ENCODE assay signal across 2 cellular contexts in genomic region chr11:10035932-10036331, GRCh38.
DNase-seq lines count a peak whose midpoint lies in the region; ATAC-seq, FAIRE-seq and TF ChIP-seq lines count a peak whose summit lies in the region.
"Not testable (repeated sequence)": the region's sequence is repeated elsewhere in the genome, so short reads cannot be mapped to it uniquely, and the experiment has no call there.

No MANE protein-coding gene starts in this region.

- not testable (repeated sequence) for BruUV-seq in K562 (replicated peaks; lab: Mats Ljungman, UMichigan)

- TF ChIP-seq POLR2A in K562 (conservative IDR thresholded peaks at IDR 0.05): not testable (repeated sequence)

- not testable (repeated sequence) for ATAC-seq in K562

- not testable (repeated sequence) for TF ChIP-seq CTCF in HEK293 (tag by site-specific recombination; IDR thresholded peaks at IDR 0.05); K562 (IDR thresholded peaks at IDR 0.05 in 2 of 3, conservative IDR thresholded peaks at IDR 0.05 in 1 of 3; ENCODE audit: insufficient read depth in 2 of 3, low read depth in 1 of 3, low read length in 3 of 3)

- TF ChIP-seq EP300 in K562 (IDR thresholded peaks at IDR 0.05; ENCODE audit: low read length): not testable (repeated sequence)

- H3K27me3 ChIP-seq in K562 (ENCODE audit: control insufficient read depth in 2 of 2, insufficient read depth in 2 of 2, low read length in 2 of 2): not testable (repeated sequence)

- intact Hi-C loops in K562 (cut with micrococcal nuclease): not testable (repeated sequence)

- CTCF ChIA-PET in HEK293 (lab: Yijun Ruan, JAX); K562 (lab: Yijun Ruan, JAX; ENCODE audit: low intra/inter-chr PET ratio): not testable (repeated sequence)

- not testable (repeated sequence) for H3K4me3 ChIP-seq in HEK293 (ENCODE audit: low read depth, low read length); K562

- H3K9me3 ChIP-seq in HEK293 (ENCODE audit: control insufficient read depth, insufficient read depth, low read depth, low read length); K562 (replicated peaks; ENCODE audit: control insufficient read depth, insufficient read depth, low read depth, low read length): not testable (repeated sequence)

- H3K4me2 ChIP-seq in K562 (ENCODE audit: insufficient read depth, low read length): not testable (repeated sequence)

- H3K27ac ChIP-seq in HEK293 (ENCODE audit: extremely low read depth, low read depth, low read length); K562 (ENCODE audit: extremely low read depth, low read depth, low read length): not testable (repeated sequence)

- not testable (repeated sequence) for H4K20me1 ChIP-seq in K562 (replicated peaks; ENCODE audit: control insufficient read depth, insufficient read depth, low read length)

- in situ Hi-C loops in K562 (cut with MboI): not testable (repeated sequence)

- H2AFZ ChIP-seq in K562 (ENCODE audit: low read depth, low read length): not testable (repeated sequence)

- POLR2A ChIA-PET in HEK293 (lab: Yijun Ruan, JAX); K562 (lab: Yijun Ruan, JAX): not testable (repeated sequence)

- H3K4me1 ChIP-seq in HEK293 (ENCODE audit: control insufficient read depth, insufficient read depth, low read length); K562 (replicated peaks in 1 of 2; ENCODE audit: control insufficient read depth in 2 of 2, insufficient read depth in 2 of 2, low read length in 2 of 2): not testable (repeated sequence)

- DNase-seq in K562 (ENCODE audit: extremely low read depth in 1 of 4, low spot score in 3 of 4): not testable (repeated sequence)

- not testable (repeated sequence) for H3K36me3 ChIP-seq in HEK293 (ENCODE audit: control insufficient read depth in 2 of 2, insufficient read depth in 1 of 2, low read length in 2 of 2); K562 (ENCODE audit: control insufficient read depth, insufficient read depth, low read length)

- FAIRE-seq in K562 (lab: Jason Lieb, UNC): not testable (repeated sequence)

- not testable (repeated sequence) for TF ChIP-seq RAD21 in K562 (CRISPR knock-in tag; conservative IDR thresholded peaks at IDR 0.05 in 1 of 2, IDR thresholded peaks at IDR 0.05 in 1 of 2)

- WGBS in K562 (ENCODE audit: insufficient coverage, low coverage, missing lambda C conversion rate): 20% methylated on average over 6 of the region's 6 CpGs

- H3K9me1 ChIP-seq in K562 (ENCODE audit: control insufficient read depth, insufficient read depth, low read length): not testable (repeated sequence)

- not testable (repeated sequence) for H3K9ac ChIP-seq in K562 (ENCODE audit: insufficient read depth in 1 of 2, low read depth in 2 of 2, low read length in 2 of 2)

- not testable (repeated sequence) for H3K79me2 ChIP-seq in K562 (ENCODE audit: control insufficient read depth, insufficient read depth, low read length)

TF ChIP-seq in HEK293, 187 proteins besides CTCF, POLR2A, EP300 and RAD21:
- peak; percentile 65; the same call in 1 of the 2 replicates for TF ChIP-seq ZNF146 (tag by site-specific recombination; IDR thresholded peaks at IDR 0.05)

TF ChIP-seq in K562, 482 proteins besides CTCF, POLR2A, EP300 and RAD21:
- peak; percentile 61 for TF ChIP-seq ZNF146 (CRISPR knock-in tag; IDR thresholded peaks at IDR 0.05; ENCODE audit: unreplicated experiment)
